Comparison of ENCODE assay signal across 14 cellular contexts in the genomic region with DNA sequence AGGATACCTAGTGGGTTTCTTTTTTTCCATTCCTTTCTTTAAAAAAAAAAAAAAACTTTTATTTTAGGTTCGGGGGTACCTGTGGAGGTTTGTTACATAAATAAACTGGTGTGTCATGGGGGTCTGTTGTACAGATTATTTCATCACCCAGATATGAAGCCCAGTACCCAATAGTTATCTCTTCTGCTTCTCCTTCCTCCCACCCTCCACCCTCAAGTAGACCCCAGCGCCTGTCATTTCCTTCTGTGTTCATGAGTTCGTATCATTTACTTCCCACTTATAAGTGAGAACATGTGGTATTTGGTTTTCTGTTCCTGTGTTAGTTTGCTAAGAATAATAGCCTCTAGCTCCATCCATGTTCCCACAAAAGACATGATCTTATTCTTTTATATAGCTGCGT.
DNase-seq lines count a peak whose midpoint lies in the region; ATAC-seq and TF ChIP-seq lines count a peak whose summit lies in the region.
"Had no signal": no experiment of that assay in that cellular context is flagged by ENCODE, and none has a peak within 500 bp of the region (broad histone marks: within the 10 kb centered on the region; RNA-seq: fewer than 3 reads in every experiment).

No MANE protein-coding gene starts in this region.

- ATAC-seq in heart right ventricle (no peak), HG03469 (IDR thresholded peaks at IDR 0.05; ENCODE audit: unreplicated experiment) (no peak)

- no peak overlapping the region for H3K4me3 Mint-ChIP-seq in dendritic cell treated with granulocyte-macrophage colony-stimulating factor and Interleukin-4, amounts not matched to agents 40 ng/mL and 50 ng/mL, for 4 days

- intact Hi-C loops in heart right ventricle (cut with DNase I) (loop anchor here in 2 of 10 donors (5.0 to 10.0 kb wide), 2 partner anchors 190 to 263 kb away; partner anchors contain the start of gene ETS2 (in 1 of the 2)), cardiac septum (cut with DNase I) (no loop called here)
- intact Hi-C loops in dendritic cell treated with granulocyte-macrophage colony-stimulating factor and Interleukin-4, amounts not matched to agents 40 ng/mL and 50 ng/mL, for 4 days (cut with micrococcal nuclease): loop anchor here (2.0 kb wide), 1 partner anchor 13 kb away; no protein-coding TSS in a partner anchor

- H3K27me3 ChIP-seq in heart right ventricle: no peaks in the 10 kb centered on the region

- no peak for TF ChIP-seq CTCF in heart right ventricle (IDR thresholded peaks at IDR 0.05)

- H3K27ac ChIP-seq in heart right ventricle: peak overlapping the region in 8 of 10 donors; percentile 20 to 96 (median 50)
- H3K27ac ChIP-seq in KOPT-K1 (ENCODE audit: low read depth, low read length, poor library complexity, severe bottlenecking): peak overlapping the region; percentile 69

- H3K9me3 ChIP-seq in heart right ventricle (no peaks in the 10 kb centered on the region), KOPT-K1 (ENCODE audit: insufficient read depth, low read length, poor library complexity, severe bottlenecking) (no peaks in the 10 kb centered on the region)

- peaks cover 20 to 98% (median 81%) of the 10 kb centered on the region in 9 donors for H3K4me1 ChIP-seq in heart right ventricle

- no peak for DNase-seq in heart right ventricle
- no peak for DNase-seq in cardiac septum (ENCODE audit: low spot score)
- no peak for DNase-seq in islet precursor cell
- DNase-seq in activated CD8-positive, alpha-beta memory T cell treated with anti-CD3 and anti-CD28 coated beads, Interleukin-2, amount 50 U/mL, for 4 hours: no peak
- DNase-seq: C1 segment of cervical spinal cord, DMS79, NCI-H1048, NCI-H1436, NCI-H1930, NCI-H226, NCI-H82 had no signal

- H3K27ac Mint-ChIP-seq in dendritic cell treated with granulocyte-macrophage colony-stimulating factor and Interleukin-4, amounts not matched to agents 40 ng/mL and 50 ng/mL, for 4 days: peak overlapping the region; percentile 65

- H3K4me1 Mint-ChIP-seq in dendritic cell treated with granulocyte-macrophage colony-stimulating factor and Interleukin-4, amounts not matched to agents 40 ng/mL and 50 ng/mL, for 4 days (ENCODE audit: low read depth): peaks cover 90% of the 10 kb centered on the region

- no peaks in the 10 kb centered on the region for H3K36me3 ChIP-seq in heart right ventricle
- no peaks in the 10 kb centered on the region for H3K36me3 ChIP-seq in KOPT-K1 (ENCODE audit: insufficient read depth, low read length)

- no peaks in the 10 kb centered on the region for H3K9me3 Mint-ChIP-seq in dendritic cell treated with granulocyte-macrophage colony-stimulating factor and Interleukin-4, amounts not matched to agents 40 ng/mL and 50 ng/mL, for 4 days

- no peak overlapping the region for H3K4me3 ChIP-seq in heart right ventricle

- 65 to 66% methylated on average over 4 of the region's 4 CpGs for WGBS in heart right ventricle, 2 donors

- H3K36me3 Mint-ChIP-seq in dendritic cell treated with granulocyte-macrophage colony-stimulating factor and Interleukin-4, amounts not matched to agents 40 ng/mL and 50 ng/mL, for 4 days (ENCODE audit: low read depth): no peaks in the 10 kb centered on the region

- H3K27me3 Mint-ChIP-seq in dendritic cell treated with granulocyte-macrophage colony-stimulating factor and Interleukin-4, amounts not matched to agents 40 ng/mL and 50 ng/mL, for 4 days: peaks cover 38% of the 10 kb centered on the region
